In genomic region chr1:171506525-171507304, GRCh38 we compare ENCODE assay signal across 9 cellular contexts. TPM values are rescaled to one million over a fixed set of nuclear protein-coding genes. Genes with fewer than 3 reads are reported as not detected.
A peak's percentile ranks its signal among the peaks of the same experiment; 100 is the strongest.
DNase-seq lines count a peak whose midpoint lies in the region; ATAC-seq and TF ChIP-seq lines count a peak whose summit lies in the region.
"Had no signal": no experiment of that assay in that cellular context is flagged by ENCODE, and none has a peak within 500 bp of the region (broad histone marks: within the 10 kb centered on the region; RNA-seq: fewer than 3 reads in every experiment).

No MANE protein-coding gene starts in this region.

- H3K9me3 ChIP-seq in fibroblast of lung (ENCODE audit: control insufficient read depth, insufficient read depth, low read depth, low read length), result no peaks in the 10 kb centered on the region
- no peaks in the 10 kb centered on the region for H3K9me3 ChIP-seq in uterus

- H3K4me3 ChIP-seq in fibroblast of lung (replicated peaks in 1 of 4; ENCODE audit: control extremely low read depth in 1 of 4, insufficient read depth in 1 of 4, low read depth in 3 of 4, low read length in 4 of 4), result no peak overlapping the region
- H3K4me3 ChIP-seq in uterus, result no peak overlapping the region
- no peak overlapping the region for H3K4me3 ChIP-seq in coronary artery

- H3K36me3 ChIP-seq in fibroblast of lung (ENCODE audit: control insufficient read depth, insufficient read depth, low read length), result no peaks in the 10 kb centered on the region
- no peaks in the 10 kb centered on the region for H3K36me3 ChIP-seq in uterus

- TF ChIP-seq CTCF in fibroblast of lung (conservative IDR thresholded peaks at IDR 0.05 in 1 of 2, IDR thresholded peaks at IDR 0.05 in 1 of 2; ENCODE audit: low read depth in 1 of 2, low read length in 2 of 2) (no peak), uterus (IDR thresholded peaks at IDR 0.05) (no peak), coronary artery (IDR thresholded peaks at IDR 0.05) (no peak)

- H3K36me3 Mint-ChIP-seq in activated T-cell treated with anti-CD3 and anti-CD28 coated beads, Interleukin-2, amount 50 U/mL, for 4 hours (ENCODE audit: insufficient read depth), result peaks cover 13% of the 10 kb centered on the region
- H3K36me3 Mint-ChIP-seq in activated CD4-positive, alpha-beta memory T cell treated with anti-CD3 and anti-CD28 coated beads for 36 hours, result peaks cover 15% of the 10 kb centered on the region

- H3K27ac ChIP-seq in fibroblast of lung (ENCODE audit: insufficient read depth, low read length), result no peak overlapping the region
- no peak overlapping the region for H3K27ac ChIP-seq in uterus
- H3K27ac ChIP-seq in coronary artery, result no peak overlapping the region

- H3K79me2 ChIP-seq in fibroblast of lung (ENCODE audit: control insufficient read depth, insufficient read depth, low read length), result peaks cover 98% of the 10 kb centered on the region

- H3K9ac ChIP-seq in fibroblast of lung (ENCODE audit: insufficient read depth, low read length), result no peak overlapping the region

- POLR2A ChIA-PET in activated CD4-positive, alpha-beta memory T cell treated with anti-CD3 and anti-CD28 coated beads for 36 hours (lab: Charles Lee), result interaction anchor here (0.6 to 1.1 kb wide), 2 partner anchors 20 to 43 kb away, joined by 3 read pairs; no protein-coding TSS in a partner anchor

- no peak for DNase-seq in activated T-cell treated with anti-CD3 and anti-CD28 coated beads, Interleukin-2, amount 50 U/mL, for 4 hours
- DNase-seq in activated T-cell treated with anti-CD3 and anti-CD28 coated beads, Interleukin-2, amount 50 U/mL, for 48 hours, result no peak
- no peak for DNase-seq in activated CD4-positive, alpha-beta memory T cell treated with anti-CD3 and anti-CD28 coated beads for 36 hours
- DNase-seq in fibroblast of lung (ENCODE audit: low read depth in 2 of 2) (peak; percentile 19 to 36), renal cortical epithelial cell (ENCODE audit: low read depth) (peak; percentile 76), uterus (no peak), coronary artery (ENCODE audit: low spot score) (no peak)
- DNase-seq: MV-4-11 had no signal

- no peak for TF ChIP-seq POLR2A in uterus (IDR thresholded peaks at IDR 0.05)

- H3K27ac Mint-ChIP-seq in activated CD4-positive, alpha-beta memory T cell treated with anti-CD3 and anti-CD28 coated beads for 36 hours, result peak overlapping the region; percentile 72

- peaks cover 2% of the 10 kb centered on the region for H4K20me1 ChIP-seq in fibroblast of lung (ENCODE audit: control insufficient read depth, extremely low read depth, insufficient read depth, low read length)

- peaks cover 94% of the 10 kb centered on the region for H3K4me1 Mint-ChIP-seq in activated T-cell treated with anti-CD3 and anti-CD28 coated beads, Interleukin-2, amount 50 U/mL, for 4 hours (ENCODE audit: low read depth)
- H3K4me1 Mint-ChIP-seq in activated CD4-positive, alpha-beta memory T cell treated with anti-CD3 and anti-CD28 coated beads for 36 hours (ENCODE audit: low read depth), result peaks cover 92% of the 10 kb centered on the region

- peak in 1 of 2 donors; percentile 40 for ATAC-seq in activated T-cell treated with anti-CD3 and anti-CD28 coated beads, Interleukin-2, amount 50 U/mL, for 4 hours
- no peak for ATAC-seq in GM21423 (IDR thresholded peaks at IDR 0.05; ENCODE audit: unreplicated experiment)

- no peaks in the 10 kb centered on the region for H3K27me3 Mint-ChIP-seq in activated T-cell treated with anti-CD3 and anti-CD28 coated beads, Interleukin-2, amount 50 U/mL, for 4 hours (ENCODE audit: low read depth)
- no peaks in the 10 kb centered on the region for H3K27me3 Mint-ChIP-seq in activated CD4-positive, alpha-beta memory T cell treated with anti-CD3 and anti-CD28 coated beads for 36 hours

- no peaks in the 10 kb centered on the region for H3K27me3 ChIP-seq in fibroblast of lung (ENCODE audit: control insufficient read depth, insufficient read depth, low read length)
- H3K27me3 ChIP-seq in uterus, result no peaks in the 10 kb centered on the region

- no peak overlapping the region for H2AFZ ChIP-seq in fibroblast of lung (ENCODE audit: low read length)

- H3K9me3 Mint-ChIP-seq in activated T-cell treated with anti-CD3 and anti-CD28 coated beads, Interleukin-2, amount 50 U/mL, for 4 hours, result no peaks in the 10 kb centered on the region
- H3K9me3 Mint-ChIP-seq in activated CD4-positive, alpha-beta memory T cell treated with anti-CD3 and anti-CD28 coated beads for 36 hours, result no peaks in the 10 kb centered on the region

- no peak overlapping the region for H3K4me2 ChIP-seq in fibroblast of lung (ENCODE audit: extremely low read depth, insufficient read depth, low read length)

- H3K4me3 Mint-ChIP-seq in activated T-cell treated with anti-CD3 and anti-CD28 coated beads, Interleukin-2, amount 50 U/mL, for 4 hours, result peak overlapping the region; percentile 50
- no peak overlapping the region for H3K4me3 Mint-ChIP-seq in activated CD4-positive, alpha-beta memory T cell treated with anti-CD3 and anti-CD28 coated beads for 36 hours

- H3K4me1 ChIP-seq in fibroblast of lung (ENCODE audit: control insufficient read depth, extremely low read depth, insufficient read depth, low read length), result no peaks in the 10 kb centered on the region
- peaks cover 0 to 3% of the 10 kb centered on the region in 2 donors for H3K4me1 ChIP-seq in uterus

- intact Hi-C loops in activated CD4-positive, alpha-beta memory T cell treated with anti-CD3 and anti-CD28 coated beads for 36 hours (cut with micrococcal nuclease), result loop anchor here (5.0 kb wide), 1 partner anchor 86 kb away; no protein-coding TSS in a partner anchor
- intact Hi-C loops in uterus (cut with DNase I; ENCODE audit: low total_unique reads), result no loop called here

- CTCF ChIA-PET in activated CD4-positive, alpha-beta memory T cell treated with anti-CD3 and anti-CD28 coated beads for 36 hours (lab: Charles Lee), result no interaction called here

RNA-seq across cellular contexts. Expression of gene PRRC2C, which starts 21.4 kb away (rescaled TPM):
- total RNA-seq in activated T-cell treated with anti-CD3 and anti-CD28 coated beads, Interleukin-2, amount 50 U/mL, for 4 hours, result 100 to 1,000 TPM; 240 to 248 (median 245) TPM
- 100 to 1,000 TPM; 191 to 205 TPM for total RNA-seq in activated CD4-positive, alpha-beta memory T cell treated with anti-CD3 and anti-CD28 coated beads for 36 hours
- total RNA-seq in fibroblast of lung, result 31.8 and 50.4 TPM in 2 replicates
- polyA plus RNA-seq in fibroblast of lung, result 48.5 and 56.3 TPM in 2 replicates
- polyA plus RNA-seq in fibroblast of lung (2012), result 56.4 and 56.8 TPM in 2 replicates
- 64.6 and 78.8 TPM in 2 replicates for polyA minus RNA-seq in fibroblast of lung (ENCODE audit: low replicate concordance)
- 37.2 and 145 TPM in 2 replicates for total RNA-seq in renal cortical epithelial cell
- 100 to 1,000 TPM in 1 of 4 donors, 10 to 100 TPM in 3; 32.1 to 210 (median 76.1) TPM for total RNA-seq in uterus

Comparison
In these comparisons a context has a peak if more than half of its experiments do, and no peak if none do; other contexts are left out.
1. DNase-seq: peak in fibroblast of lung (2 of 2) and renal cortical epithelial cell (single experiment); none in activated T-cell treated with anti-CD3 and anti-CD28 coated beads, Interleukin-2, amount 50 U/mL, for 4 hours (single experiment), activated T-cell treated with anti-CD3 and anti-CD28 coated beads, Interleukin-2, amount 50 U/mL, for 48 hours (0 of 2), activated CD4-positive, alpha-beta memory T cell treated with anti-CD3 and anti-CD28 coated beads for 36 hours (single experiment), uterus (0 of 2) and coronary artery (single experiment).